ENCODE assay signal across 8 cellular contexts in the genomic region with DNA sequence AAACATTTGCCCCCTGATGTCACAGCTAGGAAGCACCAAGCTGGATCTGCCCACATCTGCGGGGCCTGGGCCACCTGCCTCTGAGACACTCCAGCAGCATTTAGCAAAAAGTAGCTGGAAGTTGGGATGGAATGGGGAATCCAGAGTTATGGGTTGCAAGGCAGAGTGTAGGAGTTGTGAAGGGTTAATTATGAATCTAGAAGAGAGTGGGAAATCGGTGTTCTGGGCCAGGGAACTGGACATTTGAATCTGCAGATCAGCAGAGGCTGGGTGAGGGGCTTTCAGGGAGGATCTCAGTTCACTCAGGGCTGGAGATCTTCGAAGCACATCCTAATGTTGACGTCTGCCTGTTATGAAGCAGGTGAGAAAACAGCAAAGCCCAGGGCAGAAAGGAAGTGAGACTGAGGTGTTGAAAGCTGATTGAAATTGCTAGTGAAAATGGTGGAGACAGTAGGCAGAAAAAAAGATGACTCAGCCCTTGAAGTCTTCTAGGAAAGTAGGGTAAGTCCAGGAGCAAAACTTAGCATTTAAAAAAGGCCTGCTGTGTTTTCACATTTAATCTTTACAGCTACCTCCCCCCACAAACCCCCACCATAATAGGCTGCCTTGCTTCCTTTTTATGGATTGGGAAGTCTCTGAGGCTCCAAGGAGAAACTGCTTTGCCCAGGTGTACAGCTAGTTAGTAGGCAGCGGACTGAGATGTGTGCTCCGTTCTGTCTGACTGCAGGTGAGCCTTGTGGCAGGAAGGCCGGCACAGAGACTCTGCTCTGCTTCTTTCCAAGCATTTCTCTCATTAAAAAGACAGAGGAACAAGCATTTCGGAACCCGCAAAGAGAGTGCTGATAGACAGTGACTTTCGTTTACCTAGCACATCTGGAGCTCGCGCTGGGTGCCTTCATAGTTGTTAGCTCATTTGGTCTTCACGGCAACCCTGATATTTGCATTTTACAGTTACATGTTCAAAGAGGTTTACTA. TPM values are rescaled to one million over a fixed set of nuclear protein-coding genes. Genes with fewer than 3 reads are reported as not detected.
A peak's percentile ranks its signal among the peaks of the same experiment; 100 is the strongest.
DNase-seq lines count a peak whose midpoint lies in the region; ATAC-seq and TF ChIP-seq lines count a peak whose summit lies in the region.

No MANE protein-coding gene starts in this region.

- no peaks in the 10 kb centered on the region for H3K9me3 ChIP-seq in uterus

- H3K27ac ChIP-seq in uterus (no peak overlapping the region), substantia nigra (ENCODE audit: low read depth, low read length, poor library complexity, severe bottlenecking) (no peak overlapping the region)

- intact Hi-C loops in uterus (cut with DNase I; ENCODE audit: low total_unique reads) = no loop called here

- H3K36me3 ChIP-seq in uterus = no peaks in the 10 kb centered on the region

- DNase-seq in GM13976 (ENCODE audit: low spot score) (peak; percentile 68), cardiac fibroblast (ENCODE audit: low read depth in 2 of 2) (peak; percentile 17 to 40), NCI-H2171 treated with DMSO at 0.1 percent for 48 hours (lab: John Stamatoyannopoulos, UW) (no peak), GM03348 (ENCODE audit: low spot score) (no peak), uterus (no peak), substantia nigra (lab: John Stamatoyannopoulos, UW) (no peak)

- in situ Hi-C loops in GM13976 (cut with MboI; ENCODE audit: low sequenced_read_pairs, unreplicated experiment) = no loop called here

- no peaks in the 10 kb centered on the region for H3K4me1 ChIP-seq in uterus

- no peaks in the 10 kb centered on the region for H3K27me3 ChIP-seq in uterus

- no peak for TF ChIP-seq POLR2A in uterus (IDR thresholded peaks at IDR 0.05)

- ATAC-seq in GM19463 (IDR thresholded peaks at IDR 0.05; ENCODE audit: unreplicated experiment) (peak; percentile 88), HG03378 (IDR thresholded peaks at IDR 0.05; ENCODE audit: unreplicated experiment) (peak; percentile 92)

- H3K4me3 ChIP-seq in cardiac fibroblast (replicated peaks in 1 of 2; ENCODE audit: low read depth in 2 of 2, low read length in 2 of 2) (no peak overlapping the region), uterus (no peak overlapping the region)

- TF ChIP-seq CTCF in GM13976 (IDR thresholded peaks at IDR 0.05; ENCODE audit: borderline replicate concordance, control extremely low read depth, extremely low read depth, insufficient read depth, missing control alignments) (no peak), cardiac fibroblast (IDR thresholded peaks at IDR 0.05; ENCODE audit: low read depth, low read length) (no peak), uterus (IDR thresholded peaks at IDR 0.05) (no peak)

RNA-seq across cellular contexts. Expression of gene VANGL1, which starts 7.2 kb away (rescaled TPM):
- total RNA-seq in uterus = 10 to 100 TPM in 2 of 4 donors, 1 to 10 TPM in 2; 2.8 to 22.3 (median 11.9) TPM

Comparison
In these comparisons a context has a peak if more than half of its experiments do, and no peak if none do; other contexts are left out.
1. DNase-seq: peak in GM13976 (single experiment) and cardiac fibroblast (2 of 2); none in NCI-H2171 treated with DMSO at 0.1 percent for 48 hours (single experiment), GM03348 (single experiment), uterus (0 of 2) and substantia nigra (0 of 49).